Comparison of ENCODE assay signal across 9 cellular contexts in genomic region chr6:144149558-144149893, GRCh38. TPM values are rescaled to one million over a fixed set of nuclear protein-coding genes. Genes with fewer than 3 reads are reported as not detected.
DNase-seq lines count a peak whose midpoint lies in the region; ATAC-seq and TF ChIP-seq lines count a peak whose summit lies in the region.
"Had no signal": no experiment of that assay in that cellular context is flagged by ENCODE, and none has a peak within 500 bp of the region (broad histone marks: within the 10 kb centered on the region; RNA-seq: fewer than 3 reads in every experiment).

No MANE protein-coding gene starts in this region.

- no peak overlapping the region for H2AFZ ChIP-seq in fibroblast of lung (ENCODE audit: low read length)

- no peak overlapping the region for H3K9ac ChIP-seq in fibroblast of lung (ENCODE audit: insufficient read depth, low read length)

- H3K9me3 ChIP-seq in RWPE2 (ENCODE audit: severe bottlenecking) (no peaks in the 10 kb centered on the region), fibroblast of lung (ENCODE audit: control insufficient read depth, insufficient read depth, low read depth, low read length) (no peaks in the 10 kb centered on the region), psoas muscle (no peaks in the 10 kb centered on the region)

- no peaks in the 10 kb centered on the region for H3K4me1 ChIP-seq in RWPE2 (ENCODE audit: insufficient read depth, poor library complexity, severe bottlenecking)
- H3K4me1 ChIP-seq in fibroblast of lung (ENCODE audit: control insufficient read depth, extremely low read depth, insufficient read depth, low read length), result no peaks in the 10 kb centered on the region
- H3K4me1 ChIP-seq in psoas muscle, result no peaks in the 10 kb centered on the region

- H3K27me3 ChIP-seq in RWPE2 (ENCODE audit: insufficient read depth, poor library complexity, severe bottlenecking) (no peaks in the 10 kb centered on the region), fibroblast of lung (ENCODE audit: control insufficient read depth, insufficient read depth, low read length) (no peaks in the 10 kb centered on the region), psoas muscle (ENCODE audit: insufficient read depth in 3 of 3, low read length in 2 of 3) (peaks cover 0 to 41% (median 10%) of the 10 kb centered on the region in 3 donors)

- H3K27ac ChIP-seq in RWPE2 (ENCODE audit: poor library complexity, severe bottlenecking), result no peak overlapping the region
- H3K27ac ChIP-seq in fibroblast of lung (ENCODE audit: insufficient read depth, low read length), result no peak overlapping the region
- H3K27ac ChIP-seq in psoas muscle, result no peak overlapping the region

- H3K4me3 ChIP-seq in GM12864 (ENCODE audit: low read depth, low read length) (peak overlapping the region; percentile 79), RWPE2 (ENCODE audit: severe bottlenecking) (peak overlapping the region; percentile 60), fibroblast of lung (replicated peaks in 1 of 4; ENCODE audit: control extremely low read depth in 1 of 4, insufficient read depth in 1 of 4, low read depth in 3 of 4, low read length in 4 of 4) (peak overlapping the region; percentile 45 to 71 (median 61)), psoas muscle (peak overlapping the region; percentile 86)

- H4K20me1 ChIP-seq in fibroblast of lung (ENCODE audit: control insufficient read depth, extremely low read depth, insufficient read depth, low read length), result no peaks in the 10 kb centered on the region

- TF ChIP-seq CTCF in GM12864 (IDR thresholded peaks at IDR 0.05; ENCODE audit: low read depth, low read length, missing control alignments) (no peak), RWPE2 (IDR thresholded peaks at IDR 0.05; ENCODE audit: poor library complexity, severe bottlenecking) (no peak), fibroblast of lung (conservative IDR thresholded peaks at IDR 0.05 in 1 of 2, IDR thresholded peaks at IDR 0.05 in 1 of 2; ENCODE audit: low read depth in 1 of 2, low read length in 2 of 2) (no peak), psoas muscle (IDR thresholded peaks at IDR 0.05) (no peak)

- intact Hi-C loops in psoas muscle (cut with DNase I), result no loop called here

- ATAC-seq in RWPE2 (ENCODE audit: low read depth) (no peak), psoas muscle (no peak), GM18868 (IDR thresholded peaks at IDR 0.05; ENCODE audit: unreplicated experiment) (no peak), HG03280 (IDR thresholded peaks at IDR 0.05; ENCODE audit: unreplicated experiment) (no peak)

- no peaks in the 10 kb centered on the region for H3K79me2 ChIP-seq in fibroblast of lung (ENCODE audit: control insufficient read depth, insufficient read depth, low read length)

- no peak for DNase-seq in GM12864 (ENCODE audit: low read depth)
- DNase-seq in RWPE2 (ENCODE audit: low spot score), result no peak
- DNase-seq in fibroblast of lung (ENCODE audit: low read depth in 2 of 2), result no peak
- no peak for DNase-seq in psoas muscle
- DNase-seq in NCI-H1694 treated with DMSO at 0.1 percent for 48 hours (lab: John Stamatoyannopoulos, UW), result no peak
- no peak for DNase-seq in SKM-1 treated with dmso at 0.1 percent for 144 hours (lab: John Stamatoyannopoulos, UW; ENCODE audit: unreplicated experiment)
- DNase-seq: SHP77 had no signal

- WGBS in psoas muscle, 3 donors, result 67 to 78% (median 67%) methylated on average over 14 of the region's 14 CpGs

- H3K4me2 ChIP-seq in fibroblast of lung (ENCODE audit: extremely low read depth, insufficient read depth, low read length), result peak overlapping the region; percentile 88

- H3K36me3 ChIP-seq in RWPE2 (ENCODE audit: low read depth) (no peaks in the 10 kb centered on the region), fibroblast of lung (ENCODE audit: control insufficient read depth, insufficient read depth, low read length) (no peaks in the 10 kb centered on the region), psoas muscle (ENCODE audit: insufficient read depth in 1 of 2, low read depth in 1 of 2) (no peaks in the 10 kb centered on the region)

RNA-seq across cellular contexts. Expression of gene STX11, which starts 0.8 kb away (rescaled TPM):
- total RNA-seq in fibroblast of lung, result 0.26 and 0.33 TPM in 2 replicates
- polyA plus RNA-seq in fibroblast of lung, result 4.1 and 6.6 TPM in 2 replicates
- 2.8 and 4.4 TPM in 2 replicates for polyA plus RNA-seq in fibroblast of lung (2012)
- polyA minus RNA-seq in fibroblast of lung (ENCODE audit: low replicate concordance), result 2.3 and 2.4 TPM in 2 replicates
- total RNA-seq in psoas muscle, result 1 to 10 TPM; 1.4 to 2.8 (median 1.7) TPM
- polyA plus RNA-seq in psoas muscle, result 1 to 10 TPM; 1.2 to 4.6 (median 1.4) TPM

RNA-seq across cellular contexts. Expression of gene SF3B5, which starts 54.2 kb away (rescaled TPM):
- total RNA-seq in fibroblast of lung, result 75.1 and 84.7 TPM in 2 replicates
- 148 and 205 TPM in 2 replicates for polyA plus RNA-seq in fibroblast of lung
- 176 and 246 TPM in 2 replicates for polyA plus RNA-seq in fibroblast of lung (2012)
- polyA minus RNA-seq in fibroblast of lung (ENCODE audit: low replicate concordance), result 264 and 270 TPM in 2 replicates
- 100 to 1,000 TPM; 115 to 146 (median 127) TPM for total RNA-seq in psoas muscle
- polyA plus RNA-seq in psoas muscle, result 100 to 1,000 TPM; 173 to 296 (median 180) TPM
